ENCODE assay signal across 9 cellular contexts in genomic region chr16:11757671-11758545, GRCh38. TPM values are rescaled to one million over a fixed set of nuclear protein-coding genes. Genes with fewer than 3 reads are reported as not detected.
DNase-seq lines count a peak whose midpoint lies in the region; ATAC-seq and TF ChIP-seq lines count a peak whose summit lies in the region.
"Had no signal": no experiment of that assay in that cellular context is flagged by ENCODE, and none has a peak within 500 bp of the region (broad histone marks: within the 10 kb centered on the region; RNA-seq: fewer than 3 reads in every experiment).

No MANE protein-coding gene starts in this region.

- no peak for TF ChIP-seq CTCF in IMR-90 (conservative IDR thresholded peaks at IDR 0.05; ENCODE audit: low read depth, low read length)
- TF ChIP-seq CTCF in mammary epithelial cell (conservative IDR thresholded peaks at IDR 0.05 in 1 of 2, IDR thresholded peaks at IDR 0.05 in 1 of 2; ENCODE audit: extremely low read depth in 1 of 2, insufficient read depth in 1 of 2, low read depth in 1 of 2, low read length in 2 of 2): no peak
- TF ChIP-seq CTCF in mucosa of descending colon (IDR thresholded peaks at IDR 0.05): no peak
- TF ChIP-seq CTCF in lower leg skin (IDR thresholded peaks at IDR 0.05): no peak

- peak overlapping the region in 1 of 2 experiments; percentile 7; a peak in 1 of 4 replicates for H4K8ac ChIP-seq in IMR-90 (ENCODE audit: low read depth in 2 of 2, low read length in 2 of 2)

- H3K4me1 Mint-ChIP-seq in activated T-helper 2 cell treated with anti-CD3 and anti-CD28 coated beads, Interferon-gamma antibody, Interleukin-2, Interleukin-4, amounts not matched to agents 10 μg/mL and 5 μg/mL and 100 μg/mL, durations not matched to agents 14 hours and 24 hours and 36 hours (ENCODE audit: low read depth): no peaks in the 10 kb centered on the region

- ATAC-seq in IMR-90 (ENCODE audit: low read depth) (peak; percentile 73), mucosa of descending colon (peak; percentile 79), GM21515 (IDR thresholded peaks at IDR 0.05; ENCODE audit: unreplicated experiment) (no peak)

- no peak overlapping the region for H3K18ac ChIP-seq in IMR-90 (ENCODE audit: low read depth, low read length)

- H3K14ac ChIP-seq in IMR-90 (replicated peaks; ENCODE audit: low read depth, low read length): 0 out of 2 replicates have a peak overlapping the region, but pooled peaks have one; percentile 51

- peaks cover 83% of the 10 kb centered on the region for H3K36me3 Mint-ChIP-seq in activated T-helper 2 cell treated with anti-CD3 and anti-CD28 coated beads, Interferon-gamma antibody, Interleukin-2, Interleukin-4, amounts not matched to agents 10 μg/mL and 5 μg/mL and 100 μg/mL, durations not matched to agents 14 hours and 24 hours and 36 hours (ENCODE audit: low read depth)

- no peak overlapping the region for H2BK120ac ChIP-seq in IMR-90 (ENCODE audit: low read depth, low read length)

- H3K4ac ChIP-seq in IMR-90 (ENCODE audit: low read depth, low read length): no peak overlapping the region

- H3K9me3 ChIP-seq in IMR-90 (ENCODE audit: control insufficient read depth, insufficient read depth, low read length) (no peaks in the 10 kb centered on the region), mammary epithelial cell (replicated peaks; ENCODE audit: insufficient read depth, low read length) (no peaks in the 10 kb centered on the region), mucosa of descending colon (no peaks in the 10 kb centered on the region)

- in situ Hi-C loops in IMR-90 (cut with MboI; ENCODE audit: low sequenced_read_pairs) (no loop called here), mammary epithelial cell (cut with MboI; ENCODE audit: low sequenced_read_pairs in 2 of 2) (no loop called here)

- H3K56ac ChIP-seq in IMR-90 (ENCODE audit: extremely low read depth, insufficient read depth, low read length): no peak overlapping the region

- H3K27me3 ChIP-seq in IMR-90 (ENCODE audit: control insufficient read depth, insufficient read depth, low read length): no peaks in the 10 kb centered on the region
- no peaks in the 10 kb centered on the region for H3K27me3 ChIP-seq in mammary epithelial cell (ENCODE audit: insufficient read depth, low read length)

- H3K27me3 Mint-ChIP-seq in activated T-helper 2 cell treated with anti-CD3 and anti-CD28 coated beads, Interferon-gamma antibody, Interleukin-2, Interleukin-4, amounts not matched to agents 10 μg/mL and 5 μg/mL and 100 μg/mL, durations not matched to agents 14 hours and 24 hours and 36 hours (ENCODE audit: low read depth): no peaks in the 10 kb centered on the region

- H4K91ac ChIP-seq in IMR-90 (ENCODE audit: insufficient read depth, low read depth, low read length): no peak overlapping the region

- TF ChIP-seq RAD21 in IMR-90 (IDR thresholded peaks at IDR 0.05; ENCODE audit: low read length): no peak

- H3K4me1 ChIP-seq in IMR-90 (ENCODE audit: control insufficient read depth, insufficient read depth, low read length): peaks cover 5% of the 10 kb centered on the region
- peaks cover 4% of the 10 kb centered on the region for H3K4me1 ChIP-seq in mammary epithelial cell (ENCODE audit: insufficient read depth, low read length)
- peaks cover 20% of the 10 kb centered on the region for H3K4me1 ChIP-seq in mucosa of descending colon (ENCODE audit: low read depth)

- no peak overlapping the region for H2BK5ac ChIP-seq in IMR-90 (ENCODE audit: low read depth, low read length, poor library complexity, severe bottlenecking)

- H3K27ac ChIP-seq in IMR-90 (ENCODE audit: insufficient read depth, low read length) (no peak overlapping the region), mammary epithelial cell (ENCODE audit: insufficient read depth, low read depth, low read length) (no peak overlapping the region)

- WGBS in IMR-90 (ENCODE audit: extremely low coverage in 2 of 2, insufficient read length in 1 of 2), 2 experiments: no CpG with 5 or more reads among the region's 10 CpGs
- WGBS in mammary epithelial cell (ENCODE audit: low coverage, missing lambda C conversion rate): 71% methylated on average over 10 of the region's 10 CpGs
- WGBS in lower leg skin, 2 donors: 73 to 81% methylated on average over 10 of the region's 10 CpGs

- POLR2A ChIA-PET in IMR-90 (lab: Charles Lee; ENCODE audit: unreplicated experiment): no interaction called here

- no peak overlapping the region for H4K5ac ChIP-seq in IMR-90 (ENCODE audit: low read depth, low read length)

- peaks cover 5% of the 10 kb centered on the region; the same call in 1 of the 2 replicates for H3K9me1 ChIP-seq in IMR-90 (ENCODE audit: insufficient read depth, low read length)

- H2BK15ac ChIP-seq in IMR-90 (ENCODE audit: low read depth, low read length): no peak overlapping the region

- H2AK5ac ChIP-seq in IMR-90 (ENCODE audit: low read depth, low read length): no peak overlapping the region

- intact Hi-C loops in IMR-90 (cut with micrococcal nuclease): no loop called here
- intact Hi-C loops in mammary epithelial cell (cut with micrococcal nuclease): no loop called here
- intact Hi-C loops in mucosa of descending colon (cut with DNase I, micrococcal nuclease): no loop called here
- intact Hi-C loops in lower leg skin (cut with DNase I; ENCODE audit: low total_unique reads): no loop called here
- intact Hi-C loops in activated T-helper 2 cell treated with anti-CD3 and anti-CD28 coated beads, Interferon-gamma antibody, Interleukin-2, Interleukin-4, amounts not matched to agents 10 μg/mL and 5 μg/mL and 100 μg/mL, durations not matched to agents 14 hours and 24 hours and 36 hours (cut with micrococcal nuclease): no loop called here

- BruUV-seq in IMR-90 (replicated peaks; lab: Mats Ljungman, UMichigan) (no TSS peak), mammary epithelial cell (replicated peaks; lab: Mats Ljungman, UMichigan) (no TSS peak)

- H3K23ac ChIP-seq in IMR-90 (ENCODE audit: low read depth, low read length): 0 out of 2 replicates have a peak overlapping the region, but pooled peaks have one; percentile 39

- dilution Hi-C loops in IMR-90 (cut with HindIII; ENCODE audit: low sequenced_read_pairs, unreplicated experiment) (no loop called here), mammary epithelial cell (cut with HindIII; ENCODE audit: low sequenced_read_pairs) (no loop called here)

- no peak overlapping the region for H2BK20ac ChIP-seq in IMR-90 (ENCODE audit: low read depth, low read length)

- no peak overlapping the region for H2AFZ ChIP-seq in IMR-90 (replicated peaks; ENCODE audit: low read length, poor library complexity)
- no peak overlapping the region for H2AFZ ChIP-seq in mammary epithelial cell (ENCODE audit: low read depth, low read length)

- no peak overlapping the region for H2AK9ac ChIP-seq in IMR-90 (replicated peaks; ENCODE audit: low read depth, low read length, poor library complexity)

- H3K4me2 ChIP-seq in IMR-90 (ENCODE audit: low read depth, low read length): peak overlapping the region; percentile 11; the same call in 1 of the 2 replicates
- no peak overlapping the region for H3K4me2 ChIP-seq in mammary epithelial cell (ENCODE audit: insufficient read depth, low read depth, low read length)

- H3K4me3 ChIP-seq in IMR-90 (ENCODE audit: insufficient read depth, low read depth, low read length): no peak overlapping the region
- no peak overlapping the region for H3K4me3 ChIP-seq in mammary epithelial cell (replicated peaks in 1 of 3; ENCODE audit: insufficient read depth in 1 of 3, low read depth in 2 of 3, low read length in 3 of 3)
- H3K4me3 ChIP-seq in mucosa of descending colon: no peak overlapping the region
- H3K4me3 ChIP-seq in lower leg skin (ENCODE audit: low read depth, poor library complexity, severe bottlenecking): no peak overlapping the region

- CTCF ChIA-PET in IMR-90 (lab: Yijun Ruan, JAX): interaction anchor here (0.5 kb wide), 1 partner anchor 14 kb away, joined by 3 read pairs; no protein-coding TSS in a partner anchor
- CTCF ChIA-PET in mammary epithelial cell (lab: Charles Lee; ENCODE audit: low non-redundant PET): no interaction called here

- no peak overlapping the region for H3K4me3 Mint-ChIP-seq in activated T-helper 2 cell treated with anti-CD3 and anti-CD28 coated beads, Interferon-gamma antibody, Interleukin-2, Interleukin-4, amounts not matched to agents 10 μg/mL and 5 μg/mL and 100 μg/mL, durations not matched to agents 14 hours and 24 hours and 36 hours (ENCODE audit: low read depth)

- H3K36me3 ChIP-seq in IMR-90 (ENCODE audit: control insufficient read depth, insufficient read depth, low read length) (peaks cover 55% of the 10 kb centered on the region), mammary epithelial cell (ENCODE audit: insufficient read depth, low read length) (peaks cover 49% of the 10 kb centered on the region), mucosa of descending colon (ENCODE audit: low read depth) (no peaks in the 10 kb centered on the region)

- H3K79me1 ChIP-seq in IMR-90 (ENCODE audit: low read depth in 1 of 2, low read length in 2 of 2): peaks cover 20 to 47% of the 10 kb centered on the region in 2 experiments

- H3K9ac ChIP-seq in IMR-90 (ENCODE audit: low read depth, low read length) (no peak overlapping the region), mammary epithelial cell (ENCODE audit: insufficient read depth, low read length) (no peak overlapping the region)

- H3K9me3 Mint-ChIP-seq in activated T-helper 2 cell treated with anti-CD3 and anti-CD28 coated beads, Interferon-gamma antibody, Interleukin-2, Interleukin-4, amounts not matched to agents 10 μg/mL and 5 μg/mL and 100 μg/mL, durations not matched to agents 14 hours and 24 hours and 36 hours: no peaks in the 10 kb centered on the region

- no peak for TF ChIP-seq POLR2A in IMR-90 (IDR thresholded peaks at IDR 0.05; ENCODE audit: low read depth, low read length)
- TF ChIP-seq POLR2A in lower leg skin (IDR thresholded peaks at IDR 0.05): no peak

- H4K20me1 ChIP-seq in IMR-90 (ENCODE audit: insufficient read depth, low read length) (peaks cover 3% of the 10 kb centered on the region; the same call in 1 of the 2 replicates), mammary epithelial cell (ENCODE audit: insufficient read depth, low read length) (no peaks in the 10 kb centered on the region)

- H3K27ac Mint-ChIP-seq in activated T-helper 2 cell treated with anti-CD3 and anti-CD28 coated beads, Interferon-gamma antibody, Interleukin-2, Interleukin-4, amounts not matched to agents 10 μg/mL and 5 μg/mL and 100 μg/mL, durations not matched to agents 14 hours and 24 hours and 36 hours: no peak overlapping the region

- DNase-seq in AG08396 (ENCODE audit: low spot score) (peak; percentile 31), IMR-90 (peak; percentile 70), mammary epithelial cell (peak; percentile 19), mucosa of descending colon (peak in 1 of 3 donors; percentile 50), lower leg skin (ENCODE audit: low spot score in 2 of 2) (no peak), amygdala (lab: John Stamatoyannopoulos, UW) (no peak)
- no peak for DNase-seq in activated T-helper 2 cell treated with anti-CD3 and anti-CD28 coated beads, Interferon-gamma antibody, Interleukin-2, Interleukin-4, amounts not matched to agents 10 μg/mL and 5 μg/mL and 100 μg/mL, durations not matched to agents 14 hours and 24 hours and 36 hours (ENCODE audit: low spot score)
- DNase-seq: cortex of kidney had no signal

- peaks cover 12% of the 10 kb centered on the region for H3K79me2 ChIP-seq in mammary epithelial cell (ENCODE audit: insufficient read depth, low read length)

RNA-seq across cellular contexts. Expression of gene TXNDC11, which starts 15.3 kb away (rescaled TPM):
- total RNA-seq in IMR-90 (2012; rRNA removed): 23.9 and 25.3 TPM in 2 replicates
- polyA plus RNA-seq in IMR-90 (2012; rRNA removed): 42.9 and 50.0 TPM in 2 replicates
- 37.8 and 42.7 TPM in 2 replicates for polyA plus RNA-seq in IMR-90 (2012; cell fraction: cytosol; rRNA removed)
- 42.1 and 47.2 TPM in 2 replicates for polyA plus RNA-seq in IMR-90 (2012; cell fraction: nucleus; rRNA removed; ENCODE audit: low replicate concordance)
- total RNA-seq in mammary epithelial cell: 10 to 100 TPM; 26.0 to 30.7 TPM
- 46.6 TPM for polyA plus RNA-seq in mammary epithelial cell
- 34.0 TPM for polyA minus RNA-seq in mammary epithelial cell
- 10 to 100 TPM; 52.3 to 71.9 (median 60.3) TPM for total RNA-seq in mucosa of descending colon
- 10 to 100 TPM; 27.7 to 47.8 (median 40.0) TPM for total RNA-seq in lower leg skin
- total RNA-seq in activated T-helper 2 cell treated with anti-CD3 and anti-CD28 coated beads, Interferon-gamma antibody, Interleukin-2, Interleukin-4, amounts not matched to agents 10 μg/mL and 5 μg/mL and 100 μg/mL, durations not matched to agents 14 hours and 24 hours and 36 hours: 48.0 and 53.0 TPM in 2 replicates

RNA-seq across cellular contexts. Expression of gene ZC3H7A, which starts 39.1 kb away (rescaled TPM):
- 22.2 and 33.3 TPM in 2 replicates for total RNA-seq in IMR-90 (2012; rRNA removed)
- 48.3 and 53.9 TPM in 2 replicates for polyA plus RNA-seq in IMR-90 (2012; rRNA removed)
- 11.5 and 30.5 TPM in 2 replicates for polyA plus RNA-seq in IMR-90 (2012; cell fraction: cytosol; rRNA removed)
- polyA plus RNA-seq in IMR-90 (2012; cell fraction: nucleus; rRNA removed; ENCODE audit: low replicate concordance): 11.4 and 92.1 TPM in 2 replicates
- 10 to 100 TPM; 42.5 to 64.1 TPM for total RNA-seq in mammary epithelial cell
- 29.0 TPM for polyA plus RNA-seq in mammary epithelial cell
- 25.5 TPM for polyA minus RNA-seq in mammary epithelial cell
- 10 to 100 TPM; 42.4 to 61.2 (median 59.0) TPM for total RNA-seq in mucosa of descending colon
- total RNA-seq in lower leg skin: 10 to 100 TPM; 22.0 to 46.6 (median 31.3) TPM
- 63.4 and 71.1 TPM in 2 replicates for total RNA-seq in activated T-helper 2 cell treated with anti-CD3 and anti-CD28 coated beads, Interferon-gamma antibody, Interleukin-2, Interleukin-4, amounts not matched to agents 10 μg/mL and 5 μg/mL and 100 μg/mL, durations not matched to agents 14 hours and 24 hours and 36 hours

Comparison
In these comparisons a context has a peak if more than half of its experiments do, and no peak if none do; other contexts are left out.
1. DNase-seq: peak in AG08396 (single experiment), IMR-90 (single experiment) and mammary epithelial cell (single experiment); none in lower leg skin (0 of 2), activated T-helper 2 cell treated with anti-CD3 and anti-CD28 coated beads, Interferon-gamma antibody, Interleukin-2, Interleukin-4, amounts not matched to agents 10 μg/mL and 5 μg/mL and 100 μg/mL, durations not matched to agents 14 hours and 24 hours and 36 hours (single experiment) and amygdala (0 of 56).